ENCODE assay signal across 11 cellular contexts in the genomic region with DNA sequence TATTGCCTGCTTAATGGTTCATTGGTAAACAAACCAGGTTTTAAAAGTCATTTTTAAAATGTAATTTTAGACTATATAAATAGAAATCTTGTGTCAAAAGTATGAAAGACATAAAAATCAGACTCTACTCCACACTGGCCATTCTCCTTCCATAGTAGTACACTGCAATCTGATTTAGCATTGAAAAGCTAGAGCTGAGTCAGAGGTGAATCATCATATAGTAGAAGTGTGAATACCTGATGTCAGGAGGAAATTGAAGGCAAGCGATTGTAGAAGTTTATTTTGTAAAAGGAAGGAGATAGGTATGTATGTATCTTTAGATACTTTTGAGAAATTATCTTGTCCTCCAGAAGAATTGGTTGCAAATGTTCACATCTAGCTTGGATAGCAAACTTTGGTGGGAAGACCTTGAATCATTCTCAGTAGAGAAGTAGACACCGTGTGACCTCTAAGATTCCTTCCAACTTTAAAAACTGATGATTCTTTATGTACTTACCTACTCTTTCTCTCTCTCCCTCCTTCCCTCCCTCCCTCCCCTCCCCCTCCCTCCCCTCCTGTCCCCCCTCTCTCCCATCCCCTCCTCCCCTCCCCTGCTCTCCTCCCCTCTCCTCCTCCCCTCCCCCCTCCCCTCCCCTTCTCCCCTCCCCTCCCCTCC.
DNase-seq lines count a peak whose midpoint lies in the region; ATAC-seq and TF ChIP-seq lines count a peak whose summit lies in the region.
"Had no signal": no experiment of that assay in that cellular context is flagged by ENCODE, and none has a peak within 500 bp of the region (broad histone marks: within the 10 kb centered on the region; RNA-seq: fewer than 3 reads in every experiment).

No MANE protein-coding gene starts in this region.

- DNase-seq in COLO829 (ENCODE audit: low spot score) (peak; percentile 36), HT-29 (ENCODE audit: low spot score) (peak; percentile 51), amniotic epithelial cell (ENCODE audit: low read depth) (peak; percentile 75), kidney epithelial cell (ENCODE audit: low read depth) (peak; percentile 50), NCI-H2081 (lab: John Stamatoyannopoulos, UW) (no peak)
- DNase-seq in activated naive CD4-positive, alpha-beta T cell (lab: John Stamatoyannopoulos, UW): no peak
- DNase-seq: activated CD4-positive, alpha-beta T cell treated with anti-CD3 and anti-CD28 coated beads, Interleukin-2, amount 50 U/mL, for 4 hours had no signal

- no peak overlapping the region for H3K4me3 ChIP-seq in kidney epithelial cell (ENCODE audit: low read depth, low read length)
- H3K4me3 ChIP-seq: vagina had no signal

- H3K36me3 ChIP-seq in kidney epithelial cell (ENCODE audit: control insufficient read depth, insufficient read depth, low read length): no peaks in the 10 kb centered on the region

- no peak for TF ChIP-seq CTCF in kidney epithelial cell (IDR thresholded peaks at IDR 0.05; ENCODE audit: insufficient read depth, low read length, poor library complexity, severe bottlenecking)

- no peak for ATAC-seq in GM21381 (IDR thresholded peaks at IDR 0.05; ENCODE audit: unreplicated experiment)
- no peak for ATAC-seq in GM21737 (IDR thresholded peaks at IDR 0.05; ENCODE audit: unreplicated experiment)

- H3K27me3 ChIP-seq in kidney epithelial cell (ENCODE audit: control insufficient read depth, insufficient read depth, low read length): no peaks in the 10 kb centered on the region
- H3K27me3 ChIP-seq: neutrophil, vagina had no signal

Comparison
In these comparisons a context has a peak if more than half of its experiments do, and no peak if none do; other contexts are left out.
1. DNase-seq: peak in COLO829 (single experiment), HT-29 (single experiment), amniotic epithelial cell (single experiment) and kidney epithelial cell (single experiment); none in activated naive CD4-positive, alpha-beta T cell (0 of 4) and NCI-H2081 (0 of 2).